ENCODE assay signal across 18 cellular contexts in genomic region chrX:349196-349595, GRCh38. TPM values are rescaled to one million over a fixed set of nuclear protein-coding genes. Genes with fewer than 3 reads are reported as not detected.
A peak's percentile ranks its signal among the peaks of the same experiment; 100 is the strongest.
DNase-seq lines count a peak whose midpoint lies in the region; ATAC-seq and TF ChIP-seq lines count a peak whose summit lies in the region.
"Had no signal": no experiment of that assay in that cellular context is flagged by ENCODE, and none has a peak within 500 bp of the region (broad histone marks: within the 10 kb centered on the region; RNA-seq: fewer than 3 reads in every experiment).

No MANE protein-coding gene starts in this region.

- H3K27ac Mint-ChIP-seq in natural killer cell treated with Interleukin-12 subunit alpha and Interleukin-12 subunit beta and Interleukin-15 and Interleukin-18, amount 100 ng/mL, for 72 hours, result no peak overlapping the region
- H3K27ac Mint-ChIP-seq in natural killer cell, result no peak overlapping the region
- no peak overlapping the region for H3K27ac Mint-ChIP-seq in activated CD4-positive, alpha-beta T cell treated with anti-CD3 and anti-CD28 coated beads, Interleukin-2, amount 10 ng/mL, durations not matched to agents 24 days and 14 days
- H3K27ac Mint-ChIP-seq: stimulated activated effector memory CD8-positive, alpha-beta T cell treated with anti-CD3 and anti-CD28 coated beads, Interleukin-12 subunit alpha, Interleukin-12 subunit beta, amount 100 ng/mL, for 72 hours had no signal

- ATAC-seq in natural killer cell treated with Interleukin-12 subunit alpha and Interleukin-12 subunit beta and Interleukin-15 and Interleukin-18, amount 100 ng/mL, for 72 hours, result no peak
- ATAC-seq in natural killer cell, result no peak
- ATAC-seq in HG02938 (IDR thresholded peaks at IDR 0.05; ENCODE audit: unreplicated experiment), result no peak
- ATAC-seq in HG03432 (IDR thresholded peaks at IDR 0.05; ENCODE audit: unreplicated experiment), result no peak
- ATAC-seq: A549; activated naive CD4-positive, alpha-beta T cell treated with anti-CD3 and anti-CD28 coated beads, Interleukin-2, amount 50 U/mL, for 72 hours; stimulated activated effector memory CD8-positive, alpha-beta T cell treated with anti-CD3 and anti-CD28 coated beads, Interleukin-12 subunit alpha, Interleukin-12 subunit beta, amount 100 ng/mL, for 72 hours had no signal

- no peak for TF ChIP-seq CTCF in natural killer cell (IDR thresholded peaks at IDR 0.05)

- no peaks in the 10 kb centered on the region for H3K9me3 Mint-ChIP-seq in natural killer cell treated with Interleukin-12 subunit alpha and Interleukin-12 subunit beta and Interleukin-15 and Interleukin-18, amount 100 ng/mL, for 72 hours
- H3K9me3 Mint-ChIP-seq in natural killer cell, result no peaks in the 10 kb centered on the region
- no peaks in the 10 kb centered on the region for H3K9me3 Mint-ChIP-seq in activated CD4-positive, alpha-beta T cell treated with anti-CD3 and anti-CD28 coated beads, Interleukin-2, amount 10 ng/mL, durations not matched to agents 24 days and 14 days
- H3K9me3 Mint-ChIP-seq: activated naive CD4-positive, alpha-beta T cell treated with anti-CD3 and anti-CD28 coated beads, Interleukin-2, amount 50 U/mL, for 72 hours; stimulated activated effector memory CD8-positive, alpha-beta T cell treated with anti-CD3 and anti-CD28 coated beads, Interleukin-12 subunit alpha, Interleukin-12 subunit beta, amount 100 ng/mL, for 72 hours had no signal

- no peak overlapping the region for H3K4me3 Mint-ChIP-seq in natural killer cell treated with Interleukin-12 subunit alpha and Interleukin-12 subunit beta and Interleukin-15 and Interleukin-18, amount 100 ng/mL, for 72 hours
- no peak overlapping the region for H3K4me3 Mint-ChIP-seq in natural killer cell
- H3K4me3 Mint-ChIP-seq in activated CD4-positive, alpha-beta T cell treated with anti-CD3 and anti-CD28 coated beads, Interleukin-2, amount 10 ng/mL, durations not matched to agents 24 days and 14 days, result no peak overlapping the region
- H3K4me3 Mint-ChIP-seq: stimulated activated effector memory CD8-positive, alpha-beta T cell treated with anti-CD3 and anti-CD28 coated beads, Interleukin-12 subunit alpha, Interleukin-12 subunit beta, amount 100 ng/mL, for 72 hours had no signal

- peak; percentile 38 for DNase-seq in natural killer cell treated with Interleukin-12 subunit alpha and Interleukin-12 subunit beta and Interleukin-15 and Interleukin-18, amount 100 ng/mL, for 72 hours (ENCODE audit: low spot score)
- DNase-seq in natural killer cell (no peak), inferior parietal cortex (ENCODE audit: extremely low spot score) (peak; percentile 20), nucleus accumbens (lab: John Stamatoyannopoulos, UW) (peak in 43 of 56 donors; percentile 2 to 80 (median 43)), NCI-H446 (lab: John Stamatoyannopoulos, UW) (no peak)
- no peak for DNase-seq in activated CD4-positive, alpha-beta T cell treated with anti-CD3 and anti-CD28 coated beads, Interleukin-2, amount 10 ng/mL, durations not matched to agents 24 days and 14 days
- DNase-seq: activated CD4-positive, alpha-beta T cell treated with anti-CD3 and anti-CD28 coated beads for 4 hours; DMS79; effector memory CD4-positive, alpha-beta T cell; NCI-H2029; NCI-H526; small intestine; T-helper 9 cell had no signal

- peaks cover 0 to 5% of the 10 kb centered on the region in 2 donors for H3K4me1 Mint-ChIP-seq in natural killer cell treated with Interleukin-12 subunit alpha and Interleukin-12 subunit beta and Interleukin-15 and Interleukin-18, amount 100 ng/mL, for 72 hours (ENCODE audit: low read depth in 2 of 2)
- H3K4me1 Mint-ChIP-seq in natural killer cell, result peaks cover 0 to 14% of the 10 kb centered on the region in 2 donors
- no peaks in the 10 kb centered on the region for H3K4me1 Mint-ChIP-seq in activated CD4-positive, alpha-beta T cell treated with anti-CD3 and anti-CD28 coated beads, Interleukin-2, amount 10 ng/mL, durations not matched to agents 24 days and 14 days

- no peaks in the 10 kb centered on the region for H3K36me3 Mint-ChIP-seq in natural killer cell treated with Interleukin-12 subunit alpha and Interleukin-12 subunit beta and Interleukin-15 and Interleukin-18, amount 100 ng/mL, for 72 hours
- H3K36me3 Mint-ChIP-seq in natural killer cell, result no peaks in the 10 kb centered on the region
- peaks cover 17% of the 10 kb centered on the region for H3K36me3 Mint-ChIP-seq in activated CD4-positive, alpha-beta T cell treated with anti-CD3 and anti-CD28 coated beads, Interleukin-2, amount 10 ng/mL, durations not matched to agents 24 days and 14 days (ENCODE audit: low read depth)
- H3K36me3 Mint-ChIP-seq: activated naive CD4-positive, alpha-beta T cell treated with anti-CD3 and anti-CD28 coated beads, Interleukin-2, amount 50 U/mL, for 72 hours; stimulated activated effector memory CD8-positive, alpha-beta T cell treated with anti-CD3 and anti-CD28 coated beads, Interleukin-12 subunit alpha, Interleukin-12 subunit beta, amount 100 ng/mL, for 72 hours had no signal

- no peaks in the 10 kb centered on the region for H3K27me3 Mint-ChIP-seq in natural killer cell treated with Interleukin-12 subunit alpha and Interleukin-12 subunit beta and Interleukin-15 and Interleukin-18, amount 100 ng/mL, for 72 hours
- no peaks in the 10 kb centered on the region for H3K27me3 Mint-ChIP-seq in natural killer cell (ENCODE audit: low read depth in 2 of 2)
- H3K27me3 Mint-ChIP-seq in activated CD4-positive, alpha-beta T cell treated with anti-CD3 and anti-CD28 coated beads, Interleukin-2, amount 10 ng/mL, durations not matched to agents 24 days and 14 days, result no peaks in the 10 kb centered on the region

- intact Hi-C loops in natural killer cell (cut with micrococcal nuclease), result loop anchor here (10.0 kb wide), 1 partner anchor 56 kb away; no protein-coding TSS in a partner anchor
- intact Hi-C loops in activated CD4-positive, alpha-beta T cell treated with anti-CD3 and anti-CD28 coated beads, Interleukin-2, amount 10 ng/mL, durations not matched to agents 24 days and 14 days (cut with micrococcal nuclease), result no loop called here

RNA-seq across cellular contexts. Expression of gene GTPBP6, which starts 30.6 kb away (rescaled TPM):
- 10 to 100 TPM; 45.8 to 69.6 TPM for total RNA-seq in natural killer cell treated with Interleukin-12 subunit alpha and Interleukin-12 subunit beta and Interleukin-15 and Interleukin-18, amount 100 ng/mL, for 72 hours
- total RNA-seq in natural killer cell, result 10 to 100 TPM; 46.9 to 62.8 (median 49.8) TPM
- 66.3 and 70.5 TPM in 2 replicates for total RNA-seq in activated CD4-positive, alpha-beta T cell treated with anti-CD3 and anti-CD28 coated beads, Interleukin-2, amount 10 ng/mL, durations not matched to agents 24 days and 14 days

RNA-seq across cellular contexts. Expression of gene PPP2R3B, which starts 37.5 kb away (rescaled TPM):
- total RNA-seq in natural killer cell treated with Interleukin-12 subunit alpha and Interleukin-12 subunit beta and Interleukin-15 and Interleukin-18, amount 100 ng/mL, for 72 hours, result 10 to 100 TPM; 12.0 to 38.8 TPM
- 10 to 100 TPM; 14.0 to 19.4 (median 14.6) TPM for total RNA-seq in natural killer cell
- total RNA-seq in activated CD4-positive, alpha-beta T cell treated with anti-CD3 and anti-CD28 coated beads, Interleukin-2, amount 10 ng/mL, durations not matched to agents 24 days and 14 days, result 47.5 and 47.8 TPM in 2 replicates

Comparison
In these comparisons a context has a peak if more than half of its experiments do, and no peak if none do; other contexts are left out.
1. DNase-seq: peak in natural killer cell treated with Interleukin-12 subunit alpha and Interleukin-12 subunit beta and Interleukin-15 and Interleukin-18, amount 100 ng/mL, for 72 hours (single experiment), inferior parietal cortex (single experiment) and nucleus accumbens (43 of 56); none in natural killer cell (single experiment), NCI-H446 (0 of 2) and activated CD4-positive, alpha-beta T cell treated with anti-CD3 and anti-CD28 coated beads, Interleukin-2, amount 10 ng/mL, durations not matched to agents 24 days and 14 days (single experiment).